In the genomic region with DNA sequence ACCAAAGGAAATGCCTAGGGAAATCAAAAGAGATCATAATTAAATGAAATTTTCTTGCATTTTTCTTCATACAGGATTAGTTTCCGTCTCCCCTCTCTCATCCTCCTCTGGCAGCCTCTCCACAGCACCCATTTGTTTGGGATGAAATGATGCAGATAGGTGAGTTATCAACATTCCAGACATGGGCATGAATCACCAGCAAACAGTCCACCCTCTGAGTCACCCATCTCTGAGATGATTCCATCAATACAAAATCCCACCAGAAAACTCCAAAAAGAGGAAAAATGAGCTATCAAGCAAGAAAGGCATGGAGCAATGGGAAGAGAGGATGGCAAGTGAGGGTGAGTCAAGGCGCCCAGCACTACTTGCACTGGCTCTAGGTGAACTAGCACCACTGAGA, we compare ENCODE assay signal across 31 cellular contexts. TPM values are rescaled to one million over a fixed set of nuclear protein-coding genes. Genes with fewer than 3 reads are reported as not detected.
"Had no signal": no experiment of that assay in that cellular context is flagged by ENCODE, and none has a peak within 500 bp of the region (broad histone marks: within the 10 kb centered on the region; RNA-seq: fewer than 3 reads in every experiment).

No MANE protein-coding gene starts in this region.

- H3K27me3 ChIP-seq: brain microvascular endothelial cell had no signal

- H3K27ac ChIP-seq: brain microvascular endothelial cell, SK-N-MC, WERI-Rb-1 had no signal

- ATAC-seq: activated CD4-positive, alpha-beta T cell treated with anti-CD3 and anti-CD28 coated beads for 36 hours; activated T-helper 17 cell treated with anti-CD3 and anti-CD28 coated beads, Interleukin-2, amount 50 U/mL, for 72 hours; K562; Panc1; Right ventricle myocardium inferior had no signal

- H3K4me3 ChIP-seq: K562, SK-N-MC had no signal

- DNase-seq: activated CD4-positive, alpha-beta memory T cell treated with anti-CD3 and anti-CD28 coated beads, Interleukin-2, amount 10 ng/mL, durations not matched to agents 7 days and 5 days; activated CD4-positive, alpha-beta T cell treated with anti-CD3 and anti-CD28 coated beads for 36 hours; activated CD4-positive, alpha-beta T cell treated with anti-CD3 and anti-CD28 coated beads, Interleukin-2, amount 50 U/mL, for 1 hour; activated gamma-delta T cell; activated naive CD4-positive, alpha-beta T cell treated with anti-CD3 and anti-CD28 coated beads for 36 hours; activated T-cell treated with anti-CD3 and anti-CD28 coated beads for 4 hours; activated T-cell treated with anti-CD3 and anti-CD28 coated beads, Interleukin-2, amount 50 U/mL, for 48 hours; amygdala; brain microvascular endothelial cell; cerebellar nuclear complex; Karpas-422; NCI-H1048; NCI-H146; NCI-H187 treated with DMSO at 0.1 percent for 48 hours; NCI-H2171 treated with DMSO at 0.1 percent for 48 hours; NCI-H226; NCI-H526 treated with DMSO at 0.1 percent for 48 hours; NCI-H82; T-helper 1 cell; WERI-Rb-1 had no signal

- H3K36me3 ChIP-seq: brain microvascular endothelial cell, WERI-Rb-1 had no signal

RNA-seq across cellular contexts. Expression of a gene that starts 11.4 kb away (rescaled TPM):
- total RNA-seq: activated CD4-positive, alpha-beta memory T cell treated with anti-CD3 and anti-CD28 coated beads, Interleukin-2, amount 10 ng/mL, durations not matched to agents 7 days and 5 days; activated CD4-positive, alpha-beta T cell treated with anti-CD3 and anti-CD28 coated beads for 36 hours; activated CD8-positive, alpha-beta memory T cell treated with anti-CD3 and anti-CD28 coated beads for 36 hours; activated naive CD4-positive, alpha-beta T cell treated with anti-CD3 and anti-CD28 coated beads for 36 hours; activated T-helper 17 cell treated with anti-CD3 and anti-CD28 coated beads, Interleukin-2, amount 50 U/mL, for 72 hours; astrocyte; cardiac septum; K562; NCI-H460; OCI-LY7; Right ventricle myocardium inferior; T-helper 2 cell treated with Interferon-gamma antibody and Interleukin-4, amounts not matched to agents 100 ng/mL and 5 ng/mL, for 36 hours had no signal
